ENCODE assay signal across 20 cellular contexts in the genomic region with DNA sequence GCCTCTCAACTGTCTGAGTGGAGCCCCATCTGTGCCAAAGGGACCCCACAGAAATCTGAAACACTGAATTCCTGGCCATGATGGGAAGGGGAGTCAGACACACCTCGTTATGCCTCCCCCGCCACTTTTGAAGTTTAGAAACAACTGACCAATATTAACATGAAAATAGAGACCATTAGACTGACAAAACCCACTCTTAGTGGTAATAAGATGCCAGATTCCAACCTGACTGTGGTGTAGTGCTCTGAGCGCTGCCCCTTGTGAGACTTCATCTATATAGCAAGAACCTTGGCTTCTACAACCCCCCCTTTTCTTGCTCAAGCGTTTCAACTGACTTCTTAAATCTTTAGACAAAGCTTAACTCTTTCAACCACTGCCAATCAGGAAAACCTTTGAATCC. TPM values are rescaled to one million over a fixed set of nuclear protein-coding genes. Genes with fewer than 3 reads are reported as not detected.
"Had no signal": no experiment of that assay in that cellular context is flagged by ENCODE, and none has a peak within 500 bp of the region (broad histone marks: within the 10 kb centered on the region; RNA-seq: fewer than 3 reads in every experiment).

No MANE protein-coding gene starts in this region.

- H3K9me3 Mint-ChIP-seq: naive thymus-derived CD4-positive, alpha-beta T cell; stimulated activated effector memory CD8-positive, alpha-beta T cell treated with anti-CD3 and anti-CD28 coated beads, Interleukin-12 subunit alpha, Interleukin-12 subunit beta, amount 100 ng/mL, for 72 hours had no signal

- H3K36me3 ChIP-seq: brain microvascular endothelial cell, pancreas, thoracic aorta had no signal

- H3K27ac Mint-ChIP-seq: activated naive CD8-positive, alpha-beta T cell; naive thymus-derived CD4-positive, alpha-beta T cell; stimulated activated effector memory CD8-positive, alpha-beta T cell treated with anti-CD3 and anti-CD28 coated beads, Interleukin-12 subunit alpha, Interleukin-12 subunit beta, amount 100 ng/mL, for 72 hours had no signal

- H3K4me1 Mint-ChIP-seq: naive thymus-derived CD4-positive, alpha-beta T cell; stimulated activated effector memory CD8-positive, alpha-beta T cell treated with anti-CD3 and anti-CD28 coated beads, Interleukin-12 subunit alpha, Interleukin-12 subunit beta, amount 100 ng/mL, for 72 hours had no signal

- H3K4me3 Mint-ChIP-seq: activated naive CD8-positive, alpha-beta T cell; naive thymus-derived CD4-positive, alpha-beta T cell; stimulated activated effector memory CD8-positive, alpha-beta T cell treated with anti-CD3 and anti-CD28 coated beads, Interleukin-12 subunit alpha, Interleukin-12 subunit beta, amount 100 ng/mL, for 72 hours had no signal

- H3K4me3 ChIP-seq: mucosa of descending colon, pancreas, thoracic aorta had no signal

- DNase-seq: activated CD4-positive, alpha-beta T cell treated with anti-CD3 and anti-CD28 coated beads, Interleukin-2, amount 50 U/mL, for 1 hour; activated CD8-positive, alpha-beta memory T cell treated with anti-CD3 and anti-CD28 coated beads for 24 hours; activated gamma-delta T cell treated with Interleukin-2 at 50 U/mL for 16 hours; brain microvascular endothelial cell; effector memory CD4-positive, alpha-beta T cell; foreskin keratinocyte; mucosa of descending colon; naive thymus-derived CD4-positive, alpha-beta T cell; pancreas; SW 1271 had no signal

- H3K4me1 ChIP-seq: foreskin keratinocyte, pancreas had no signal

- H3K27me3 Mint-ChIP-seq: activated naive CD8-positive, alpha-beta T cell had no signal

- ATAC-seq: activated CD4-positive, CD25-positive, alpha-beta regulatory T cell treated with anti-CD3 and anti-CD28 coated beads, Interleukin-2, amount 50 U/mL, for 24 hours; foreskin keratinocyte; left lobe of liver; mucosa of descending colon; naive thymus-derived CD4-positive, alpha-beta T cell; pancreas; stimulated activated effector memory CD8-positive, alpha-beta T cell treated with anti-CD3 and anti-CD28 coated beads, Interleukin-12 subunit alpha, Interleukin-12 subunit beta, amount 100 ng/mL, for 72 hours had no signal

- H3K27ac ChIP-seq: brain microvascular endothelial cell, foreskin keratinocyte, pancreas, thoracic aorta had no signal

- H3K27me3 ChIP-seq: brain microvascular endothelial cell, foreskin keratinocyte, pancreas had no signal

- H3K36me3 Mint-ChIP-seq: activated naive CD8-positive, alpha-beta T cell; naive thymus-derived CD4-positive, alpha-beta T cell; stimulated activated effector memory CD8-positive, alpha-beta T cell treated with anti-CD3 and anti-CD28 coated beads, Interleukin-12 subunit alpha, Interleukin-12 subunit beta, amount 100 ng/mL, for 72 hours had no signal

- H3K9me3 ChIP-seq: mucosa of descending colon, pancreas, thoracic aorta had no signal

RNA-seq across cellular contexts. Expression of gene UNC93A, which starts 46.1 kb away (rescaled TPM):
- total RNA-seq: foreskin keratinocyte; lung microvascular endothelial cell; naive thymus-derived CD4-positive, alpha-beta T cell; pancreas; renal cortical epithelial cell; T-helper 2 cell treated with Interferon-gamma antibody and Interleukin-4, amounts not matched to agents 100 ng/mL and 5 ng/mL, for 36 hours; thoracic aorta; urinary bladder had no signal
- polyA plus RNA-seq: foreskin keratinocyte; keratinocyte; naive thymus-derived CD4-positive, alpha-beta T cell; pancreas; urinary bladder had no signal
